ENCODE assay signal across 1 cellular context in genomic region chr19:4199699-4200293, GRCh38.
TF ChIP-seq lines count a peak whose summit lies in the region.

No MANE protein-coding gene starts in this region.

TF ChIP-seq in GM23338, 12 proteins besides CTCF, POLR2A, EP300 and RAD21 (continued from another document):
- TF ChIP-seq, protein P1, sequence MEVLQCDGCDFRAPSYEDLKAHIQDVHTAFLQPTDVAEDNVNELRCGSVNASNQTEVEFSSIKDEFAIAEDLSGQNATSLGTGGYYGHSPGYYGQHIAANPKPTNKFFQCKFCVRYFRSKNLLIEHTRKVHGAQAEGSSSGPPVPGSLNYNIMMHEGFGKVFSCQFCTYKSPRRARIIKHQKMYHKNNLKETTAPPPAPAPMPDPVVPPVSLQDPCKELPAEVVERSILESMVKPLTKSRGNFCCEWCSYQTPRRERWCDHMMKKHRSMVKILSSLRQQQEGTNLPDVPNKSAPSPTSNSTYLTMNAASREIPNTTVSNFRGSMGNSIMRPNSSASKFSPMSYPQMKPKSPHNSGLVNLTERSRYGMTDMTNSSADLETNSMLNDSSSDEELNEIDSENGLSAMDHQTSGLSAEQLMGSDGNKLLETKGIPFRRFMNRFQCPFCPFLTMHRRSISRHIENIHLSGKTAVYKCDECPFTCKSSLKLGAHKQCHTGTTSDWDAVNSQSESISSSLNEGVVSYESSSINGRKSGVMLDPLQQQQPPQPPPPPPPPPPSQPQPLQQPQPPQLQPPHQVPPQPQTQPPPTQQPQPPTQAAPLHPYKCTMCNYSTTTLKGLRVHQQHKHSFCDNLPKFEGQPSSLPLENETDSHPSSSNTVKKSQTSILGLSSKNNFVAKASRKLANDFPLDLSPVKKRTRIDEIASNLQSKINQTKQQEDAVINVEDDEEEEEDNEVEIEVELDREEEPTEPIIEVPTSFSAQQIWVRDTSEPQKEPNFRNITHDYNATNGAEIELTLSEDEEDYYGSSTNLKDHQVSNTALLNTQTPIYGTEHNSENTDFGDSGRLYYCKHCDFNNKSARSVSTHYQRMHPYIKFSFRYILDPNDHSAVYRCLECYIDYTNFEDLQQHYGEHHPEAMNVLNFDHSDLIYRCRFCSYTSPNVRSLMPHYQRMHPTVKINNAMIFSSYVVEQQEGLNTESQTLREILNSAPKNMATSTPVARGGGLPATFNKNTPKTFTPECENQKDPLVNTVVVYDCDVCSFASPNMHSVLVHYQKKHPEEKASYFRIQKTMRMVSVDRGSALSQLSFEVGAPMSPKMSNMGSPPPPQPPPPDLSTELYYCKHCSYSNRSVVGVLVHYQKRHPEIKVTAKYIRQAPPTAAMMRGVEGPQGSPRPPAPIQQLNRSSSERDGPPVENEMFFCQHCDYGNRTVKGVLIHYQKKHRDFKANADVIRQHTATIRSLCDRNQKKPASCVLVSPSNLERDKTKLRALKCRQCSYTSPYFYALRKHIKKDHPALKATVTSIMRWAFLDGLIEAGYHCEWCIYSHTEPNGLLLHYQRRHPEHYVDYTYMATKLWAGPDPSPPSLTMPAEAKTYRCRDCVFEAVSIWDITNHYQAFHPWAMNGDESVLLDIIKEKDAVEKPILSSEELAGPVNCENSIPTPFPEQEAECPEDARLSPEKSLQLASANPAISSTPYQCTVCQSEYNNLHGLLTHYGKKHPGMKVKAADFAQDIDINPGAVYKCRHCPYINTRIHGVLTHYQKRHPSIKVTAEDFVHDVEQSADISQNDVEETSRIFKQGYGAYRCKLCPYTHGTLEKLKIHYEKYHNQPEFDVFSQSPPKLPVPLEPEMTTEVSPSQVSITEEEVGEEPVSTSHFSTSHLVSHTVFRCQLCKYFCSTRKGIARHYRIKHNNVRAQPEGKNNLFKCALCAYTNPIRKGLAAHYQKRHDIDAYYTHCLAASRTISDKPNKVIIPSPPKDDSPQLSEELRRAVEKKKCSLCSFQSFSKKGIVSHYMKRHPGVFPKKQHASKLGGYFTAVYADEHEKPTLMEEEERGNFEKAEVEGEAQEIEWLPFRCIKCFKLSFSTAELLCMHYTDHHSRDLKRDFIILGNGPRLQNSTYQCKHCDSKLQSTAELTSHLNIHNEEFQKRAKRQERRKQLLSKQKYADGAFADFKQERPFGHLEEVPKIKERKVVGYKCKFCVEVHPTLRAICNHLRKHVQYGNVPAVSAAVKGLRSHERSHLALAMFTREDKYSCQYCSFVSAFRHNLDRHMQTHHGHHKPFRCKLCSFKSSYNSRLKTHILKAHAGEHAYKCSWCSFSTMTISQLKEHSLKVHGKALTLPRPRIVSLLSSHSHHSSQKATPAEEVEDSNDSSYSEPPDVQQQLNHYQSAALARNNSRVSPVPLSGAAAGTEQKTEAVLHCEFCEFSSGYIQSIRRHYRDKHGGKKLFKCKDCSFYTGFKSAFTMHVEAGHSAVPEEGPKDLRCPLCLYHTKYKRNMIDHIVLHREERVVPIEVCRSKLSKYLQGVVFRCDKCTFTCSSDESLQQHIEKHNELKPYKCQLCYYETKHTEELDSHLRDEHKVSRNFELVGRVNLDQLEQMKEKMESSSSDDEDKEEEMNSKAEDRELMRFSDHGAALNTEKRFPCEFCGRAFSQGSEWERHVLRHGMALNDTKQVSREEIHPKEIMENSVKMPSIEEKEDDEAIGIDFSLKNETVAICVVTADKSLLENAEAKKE (CRISPR knock-in tag; IDR thresholded peaks at IDR 0.05), result no peak
- no peak for TF ChIP-seq POLR2AphosphoS5 (IDR thresholded peaks at IDR 0.05; ENCODE audit: low read depth)
- TF ChIP-seq ETS1 (IDR thresholded peaks at IDR 0.05), result no peak
- no peak for TF ChIP-seq CREB1 (CRISPR knock-in tag; IDR thresholded peaks at IDR 0.05; ENCODE audit: low read depth)
- no peak for TF ChIP-seq NANOG (IDR thresholded peaks at IDR 0.05; ENCODE audit: borderline replicate concordance)
- TF ChIP-seq STAT1 (IDR thresholded peaks at IDR 0.05; ENCODE audit: unreplicated experiment), result no peak
- no peak for TF ChIP-seq EZH2phosphoT487 (IDR thresholded peaks at IDR 0.05; ENCODE audit: unreplicated experiment)
- no peak for TF ChIP-seq EZH2 (IDR thresholded peaks at IDR 0.05; ENCODE audit: low read depth, unreplicated experiment)
- TF ChIP-seq, protein P2, sequence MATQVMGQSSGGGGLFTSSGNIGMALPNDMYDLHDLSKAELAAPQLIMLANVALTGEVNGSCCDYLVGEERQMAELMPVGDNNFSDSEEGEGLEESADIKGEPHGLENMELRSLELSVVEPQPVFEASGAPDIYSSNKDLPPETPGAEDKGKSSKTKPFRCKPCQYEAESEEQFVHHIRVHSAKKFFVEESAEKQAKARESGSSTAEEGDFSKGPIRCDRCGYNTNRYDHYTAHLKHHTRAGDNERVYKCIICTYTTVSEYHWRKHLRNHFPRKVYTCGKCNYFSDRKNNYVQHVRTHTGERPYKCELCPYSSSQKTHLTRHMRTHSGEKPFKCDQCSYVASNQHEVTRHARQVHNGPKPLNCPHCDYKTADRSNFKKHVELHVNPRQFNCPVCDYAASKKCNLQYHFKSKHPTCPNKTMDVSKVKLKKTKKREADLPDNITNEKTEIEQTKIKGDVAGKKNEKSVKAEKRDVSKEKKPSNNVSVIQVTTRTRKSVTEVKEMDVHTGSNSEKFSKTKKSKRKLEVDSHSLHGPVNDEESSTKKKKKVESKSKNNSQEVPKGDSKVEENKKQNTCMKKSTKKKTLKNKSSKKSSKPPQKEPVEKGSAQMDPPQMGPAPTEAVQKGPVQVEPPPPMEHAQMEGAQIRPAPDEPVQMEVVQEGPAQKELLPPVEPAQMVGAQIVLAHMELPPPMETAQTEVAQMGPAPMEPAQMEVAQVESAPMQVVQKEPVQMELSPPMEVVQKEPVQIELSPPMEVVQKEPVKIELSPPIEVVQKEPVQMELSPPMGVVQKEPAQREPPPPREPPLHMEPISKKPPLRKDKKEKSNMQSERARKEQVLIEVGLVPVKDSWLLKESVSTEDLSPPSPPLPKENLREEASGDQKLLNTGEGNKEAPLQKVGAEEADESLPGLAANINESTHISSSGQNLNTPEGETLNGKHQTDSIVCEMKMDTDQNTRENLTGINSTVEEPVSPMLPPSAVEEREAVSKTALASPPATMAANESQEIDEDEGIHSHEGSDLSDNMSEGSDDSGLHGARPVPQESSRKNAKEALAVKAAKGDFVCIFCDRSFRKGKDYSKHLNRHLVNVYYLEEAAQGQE (IDR thresholded peaks at IDR 0.05; ENCODE audit: unreplicated experiment), result no peak
- TF ChIP-seq JUNB (IDR thresholded peaks at IDR 0.05; ENCODE audit: unreplicated experiment), result no peak
